In the genomic region with DNA sequence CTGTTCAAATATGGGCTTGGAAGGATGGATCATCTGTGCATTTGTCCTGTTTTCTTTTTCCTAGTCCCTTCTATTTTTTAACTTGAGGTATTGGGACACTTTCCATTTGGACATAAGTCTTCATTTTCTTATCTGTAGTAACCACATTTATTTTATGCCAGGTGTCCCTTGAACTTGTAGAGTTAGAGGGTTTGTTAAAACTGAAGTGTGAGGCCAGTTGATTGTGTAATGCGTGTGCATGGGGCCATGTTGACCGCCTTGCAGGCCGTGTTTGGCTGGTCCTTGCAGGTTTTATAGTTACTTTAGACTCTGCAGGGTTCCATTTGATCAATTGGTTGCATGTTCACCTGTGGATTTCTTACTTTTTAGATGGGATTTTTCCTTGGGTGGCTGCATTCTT, we compare ENCODE assay signal across 19 cellular contexts. TPM values are rescaled to one million over a fixed set of nuclear protein-coding genes. Genes with fewer than 3 reads are reported as not detected.
A peak's percentile ranks its signal among the peaks of the same experiment; 100 is the strongest.
DNase-seq lines count a peak whose midpoint lies in the region; ATAC-seq and TF ChIP-seq lines count a peak whose summit lies in the region.
"Had no signal": no experiment of that assay in that cellular context is flagged by ENCODE, and none has a peak within 500 bp of the region (broad histone marks: within the 10 kb centered on the region; RNA-seq: fewer than 3 reads in every experiment).

No MANE protein-coding gene starts in this region.

- no peak overlapping the region for H2AK5ac ChIP-seq in trophoblast cell (ENCODE audit: low read length)

- no peaks in the 10 kb centered on the region for H3K79me2 ChIP-seq in trophoblast cell (ENCODE audit: control insufficient read depth, insufficient read depth, low read length, poor library complexity)

- no peaks in the 10 kb centered on the region for H3K27me3 ChIP-seq in trophoblast cell (ENCODE audit: insufficient read depth, low read length)
- H3K27me3 ChIP-seq in dorsolateral prefrontal cortex, result no peaks in the 10 kb centered on the region
- H3K27me3 ChIP-seq: gastrocnemius medialis, ovary, spleen had no signal

- H3K4me3 Mint-ChIP-seq in activated CD4-positive, alpha-beta T cell treated with anti-CD3 and anti-CD28 coated beads for 36 hours, result no peak overlapping the region
- H3K4me3 Mint-ChIP-seq in HFFc6, result no peak overlapping the region
- H3K4me3 Mint-ChIP-seq: CD14-positive monocyte; effector memory CD8-positive, alpha-beta T cell; memory B cell had no signal

- H4K12ac ChIP-seq in trophoblast cell (ENCODE audit: low read depth, low read length), result no peak overlapping the region

- H3K9me3 Mint-ChIP-seq in activated CD4-positive, alpha-beta T cell treated with anti-CD3 and anti-CD28 coated beads for 36 hours (ENCODE audit: low read depth), result no peaks in the 10 kb centered on the region
- H3K9me3 Mint-ChIP-seq in HFFc6, result no peaks in the 10 kb centered on the region
- H3K9me3 Mint-ChIP-seq: effector memory CD8-positive, alpha-beta T cell; memory B cell had no signal

- no peak overlapping the region for H3K4ac ChIP-seq in trophoblast cell (ENCODE audit: low read depth, low read length)

- no peak overlapping the region for H2BK12ac ChIP-seq in trophoblast cell (ENCODE audit: low read length)

- H3K14ac ChIP-seq in trophoblast cell (ENCODE audit: low read length), result no peak overlapping the region

- no peak overlapping the region for H3K9ac ChIP-seq in trophoblast cell (ENCODE audit: low read length)

- POLR2A ChIA-PET in activated CD4-positive, alpha-beta T cell treated with anti-CD3 and anti-CD28 coated beads for 36 hours (lab: Charles Lee), result no interaction called here

- H4K8ac ChIP-seq in trophoblast cell (ENCODE audit: low read depth, low read length), result no peak overlapping the region

- peak overlapping the region; percentile 19 for H3K27ac Mint-ChIP-seq in activated CD4-positive, alpha-beta T cell treated with anti-CD3 and anti-CD28 coated beads for 36 hours
- peak overlapping the region; percentile 24; the same call in 1 of the 2 replicates for H3K27ac Mint-ChIP-seq in HFFc6
- H3K27ac Mint-ChIP-seq: effector memory CD8-positive, alpha-beta T cell; memory B cell had no signal

- no peak overlapping the region for H3K4me2 ChIP-seq in trophoblast cell (ENCODE audit: low read length)

- H4K91ac ChIP-seq in trophoblast cell (ENCODE audit: low read depth, low read length), result no peak overlapping the region

- DNase-seq in activated CD4-positive, alpha-beta T cell treated with anti-CD3 and anti-CD28 coated beads for 36 hours, result no peak
- DNase-seq in activated CD4-positive, alpha-beta T cell treated with anti-CD3 and anti-CD28 coated beads, Interleukin-2, amount 50 U/mL, for 4 hours, result no peak
- DNase-seq in HFFc6 (no peak), epithelial cell of prostate (ENCODE audit: low read depth, low spot score) (no peak), trophoblast cell (no peak), middle frontal gyrus (ENCODE audit: extremely low spot score, low spot score) (no peak), foreskin fibroblast (no peak), dorsolateral prefrontal cortex (no peak)
- DNase-seq: 8988T; activated naive CD4-positive, alpha-beta T cell; effector memory CD8-positive, alpha-beta T cell; gastrocnemius medialis; KBM-7; NCI-H1436; NCI-H2227 treated with DMSO at 0.1 percent for 48 hours; ovary; spleen had no signal

- no peak for ATAC-seq in activated CD4-positive, alpha-beta T cell treated with anti-CD3 and anti-CD28 coated beads for 36 hours
- ATAC-seq: effector memory CD8-positive, alpha-beta T cell; gastrocnemius medialis had no signal

- H2BK120ac ChIP-seq in trophoblast cell (ENCODE audit: insufficient read depth, low read length, poor library complexity), result no peak overlapping the region

- no peaks in the 10 kb centered on the region for H3K27me3 Mint-ChIP-seq in activated CD4-positive, alpha-beta T cell treated with anti-CD3 and anti-CD28 coated beads for 36 hours
- H3K27me3 Mint-ChIP-seq in HFFc6 (ENCODE audit: insufficient read depth), result no peaks in the 10 kb centered on the region
- H3K27me3 Mint-ChIP-seq: effector memory CD8-positive, alpha-beta T cell; memory B cell had no signal

- H3K36me3 ChIP-seq in trophoblast cell (ENCODE audit: control insufficient read depth in 1 of 2, insufficient read depth in 2 of 2, low read length in 2 of 2), result peaks cover 31 to 37% of the 10 kb centered on the region in 2 experiments
- H3K36me3 ChIP-seq: ovary had no signal

- CTCF ChIA-PET in activated CD4-positive, alpha-beta T cell treated with anti-CD3 and anti-CD28 coated beads for 36 hours (lab: Charles Lee), result interaction anchor here (1.0 kb wide), 2 partner anchors 14 to 59 kb away, joined by 3 read pairs; no protein-coding TSS in a partner anchor

- peak overlapping the region; percentile 21 for H2BK5ac ChIP-seq in trophoblast cell (ENCODE audit: low read depth, low read length, poor library complexity)

- H3K36me3 Mint-ChIP-seq in activated CD4-positive, alpha-beta T cell treated with anti-CD3 and anti-CD28 coated beads for 36 hours (ENCODE audit: low read depth), result peaks cover 80% of the 10 kb centered on the region
- peaks cover 41% of the 10 kb centered on the region for H3K36me3 Mint-ChIP-seq in HFFc6 (ENCODE audit: low read depth)

- no peak overlapping the region for H3K18ac ChIP-seq in trophoblast cell (ENCODE audit: low read length)

- H3K4me3 ChIP-seq in trophoblast cell (ENCODE audit: low read depth, low read length) (no peak overlapping the region), foreskin fibroblast (ENCODE audit: low read depth in 1 of 2, low read length in 2 of 2) (no peak overlapping the region), dorsolateral prefrontal cortex (no peak overlapping the region)
- H3K4me3 ChIP-seq: gastrocnemius medialis, ovary, spleen had no signal

- WGBS in trophoblast cell (ENCODE audit: extremely low coverage, insufficient coverage, insufficient read length), result no CpG with 5 or more reads among the region's 3 CpGs

- peaks cover 8% of the 10 kb centered on the region for H3K79me1 ChIP-seq in trophoblast cell (ENCODE audit: low read length)

- no peaks in the 10 kb centered on the region for H3K9me3 ChIP-seq in trophoblast cell (ENCODE audit: insufficient read depth, low read depth, low read length)
- H3K9me3 ChIP-seq: gastrocnemius medialis, ovary, spleen had no signal

- peaks cover 55% of the 10 kb centered on the region for H3K4me1 Mint-ChIP-seq in activated CD4-positive, alpha-beta T cell treated with anti-CD3 and anti-CD28 coated beads for 36 hours
- peaks cover 17% of the 10 kb centered on the region for H3K4me1 Mint-ChIP-seq in HFFc6 (ENCODE audit: low read depth)

- peak overlapping the region; percentile 78 for H3K27ac ChIP-seq in epithelial cell of prostate
- peak overlapping the region; percentile 37 for H3K27ac ChIP-seq in trophoblast cell (ENCODE audit: low read depth, low read length)
- H3K27ac ChIP-seq in dorsolateral prefrontal cortex, result peak overlapping the region in 3 of 59 donors; percentile 10 to 50 (median 20)
- H3K27ac ChIP-seq: gastrocnemius medialis, ovary, spleen had no signal

- TF ChIP-seq CTCF in HFFc6 (IDR thresholded peaks at IDR 0.05), result no peak
- TF ChIP-seq CTCF in foreskin fibroblast (IDR thresholded peaks at IDR 0.05; ENCODE audit: low read depth, low read length), result no peak
- TF ChIP-seq CTCF in dorsolateral prefrontal cortex (IDR thresholded peaks at IDR 0.05 in 54 of 56, conservative IDR thresholded peaks at IDR 0.05 in 2 of 56; ENCODE audit: low read depth in 1 of 56, partially characterized antibody in 56 of 56), result no peak

- peaks cover 8 to 12% of the 10 kb centered on the region in 2 experiments for H3K4me1 ChIP-seq in trophoblast cell (ENCODE audit: control insufficient read depth in 1 of 2, insufficient read depth in 2 of 2, low read length in 2 of 2)

- H3K23ac ChIP-seq in trophoblast cell (ENCODE audit: low read length), result no peak overlapping the region

- no peak overlapping the region for H2AFZ ChIP-seq in trophoblast cell (ENCODE audit: insufficient read depth, low read length, poor library complexity)

- intact Hi-C loops in activated CD4-positive, alpha-beta T cell treated with anti-CD3 and anti-CD28 coated beads for 36 hours (cut with DNase I, micrococcal nuclease), result no loop called here
- intact Hi-C loops in dorsolateral prefrontal cortex (cut with DNase I), result loop anchor here (5.0 to 10.0 kb wide), 2 partner anchors 53 to 91 kb away; no protein-coding TSS in a partner anchor

RNA-seq across cellular contexts. Expression of gene SAE1, which starts 21.0 kb away (rescaled TPM):
- total RNA-seq in activated CD4-positive, alpha-beta T cell treated with anti-CD3 and anti-CD28 coated beads for 36 hours, result 100 to 1,000 TPM; 143 to 156 TPM
- 100 to 1,000 TPM; 158 to 181 (median 175) TPM for total RNA-seq in HFFc6 (2021; fragmentation: NEBNext Ultra II Directional; extraction: Animal tissue kit (Norgen Biotek cat#: 25700))
- 152 and 161 TPM in 2 replicates for polyA plus RNA-seq in trophoblast cell (2013)
- 100 to 1,000 TPM in 2 of 120 experiments, 10 to 100 TPM in 118; 50.2 to 109 (median 75.1) TPM for total RNA-seq in dorsolateral prefrontal cortex

RNA-seq across cellular contexts. Expression of gene ZC3H4, which starts 38.1 kb away (rescaled TPM):
- 100 to 1,000 TPM in 1 of 2 experiments, 10 to 100 TPM in 1; 88.6 to 128 TPM for total RNA-seq in activated CD4-positive, alpha-beta T cell treated with anti-CD3 and anti-CD28 coated beads for 36 hours
- total RNA-seq in HFFc6 (2021; fragmentation: NEBNext Ultra II Directional; extraction: Animal tissue kit (Norgen Biotek cat#: 25700)), result 10 to 100 TPM; 43.9 to 66.1 (median 55.2) TPM
- 17.0 and 17.4 TPM in 2 replicates for polyA plus RNA-seq in trophoblast cell (2013)
- total RNA-seq in dorsolateral prefrontal cortex, result 10 to 100 TPM; 28.4 to 56.1 (median 40.3) TPM

Comparison
In these comparisons a context has a peak if more than half of its experiments do, and no peak if none do; other contexts are left out.
1. intact Hi-C loops: an anchor here in dorsolateral prefrontal cortex (5.0 to 10.0 kb wide); none called in activated CD4-positive, alpha-beta T cell treated with anti-CD3 and anti-CD28 coated beads for 36 hours.